8 cellular contexts compared by ENCODE assay signal in the genomic region with DNA sequence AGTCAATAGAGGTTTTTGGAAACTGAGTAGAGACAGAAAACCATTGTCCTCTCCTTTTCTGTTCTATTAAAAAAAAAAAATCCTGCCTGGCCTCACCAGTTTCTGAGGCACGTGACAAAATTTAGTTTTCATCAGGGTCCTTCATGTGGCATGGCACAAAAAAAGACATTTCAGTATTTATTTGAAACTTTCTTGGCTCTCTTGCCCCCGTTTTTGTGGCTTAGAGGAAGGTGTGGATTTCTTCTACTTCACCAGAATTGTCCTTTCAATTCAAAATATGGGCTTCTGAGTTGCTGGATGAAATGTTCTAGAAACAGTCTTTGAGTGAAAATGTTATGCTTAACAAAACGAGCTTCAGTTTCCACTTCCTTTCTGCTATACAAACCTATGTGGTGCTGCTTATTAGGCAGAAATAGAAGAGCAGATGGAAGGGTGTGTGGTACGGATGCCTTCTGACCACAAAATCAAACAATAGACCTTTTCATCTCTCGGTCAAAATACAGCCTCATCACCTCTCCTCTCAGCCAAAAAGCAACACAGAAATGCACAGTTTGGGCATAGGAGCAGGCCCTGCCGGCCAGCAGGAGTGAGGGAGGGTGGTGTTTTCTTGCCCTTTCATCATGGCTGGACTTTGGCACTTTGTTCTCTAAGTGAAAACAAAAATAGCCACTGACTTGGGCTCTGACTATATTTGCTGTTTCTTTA.
DNase-seq lines count a peak whose midpoint lies in the region; ATAC-seq and TF ChIP-seq lines count a peak whose summit lies in the region.

No MANE protein-coding gene starts in this region.

- no peaks in the 10 kb centered on the region for H3K9me3 Mint-ChIP-seq in activated T-helper 2 cell treated with anti-CD3 and anti-CD28 coated beads, Interferon-gamma antibody, Interleukin-2, Interleukin-4, amounts not matched to agents 10 μg/mL and 5 μg/mL and 100 μg/mL, durations not matched to agents 14 hours and 24 hours and 36 hours

- H3K36me3 ChIP-seq in psoas muscle (ENCODE audit: insufficient read depth in 1 of 2, low read depth in 1 of 2) (no peaks in the 10 kb centered on the region), smooth muscle cell (ENCODE audit: low read depth) (no peaks in the 10 kb centered on the region)

- intact Hi-C loops in activated T-helper 2 cell treated with anti-CD3 and anti-CD28 coated beads, Interferon-gamma antibody, Interleukin-2, Interleukin-4, amounts not matched to agents 10 μg/mL and 5 μg/mL and 100 μg/mL, durations not matched to agents 14 hours and 24 hours and 36 hours (cut with micrococcal nuclease): loop anchor here (5.0 kb wide), 1 partner anchor 209 kb away; no protein-coding TSS in a partner anchor
- intact Hi-C loops in psoas muscle (cut with DNase I): no loop called here

- no peak overlapping the region for H2AFZ ChIP-seq in smooth muscle cell (ENCODE audit: low read depth)

- peaks cover 12% of the 10 kb centered on the region for H3K79me2 ChIP-seq in smooth muscle cell (ENCODE audit: low read depth)

- peaks cover 3% of the 10 kb centered on the region for H3F3A ChIP-seq in smooth muscle cell (ENCODE audit: low read depth)

- peaks cover 35% of the 10 kb centered on the region for H3K27me3 Mint-ChIP-seq in activated T-helper 2 cell treated with anti-CD3 and anti-CD28 coated beads, Interferon-gamma antibody, Interleukin-2, Interleukin-4, amounts not matched to agents 10 μg/mL and 5 μg/mL and 100 μg/mL, durations not matched to agents 14 hours and 24 hours and 36 hours (ENCODE audit: low read depth)

- H3K4me3 ChIP-seq in psoas muscle (peak overlapping the region; percentile 15), smooth muscle cell (no peak overlapping the region)

- ATAC-seq in GM18511 (IDR thresholded peaks at IDR 0.05; ENCODE audit: unreplicated experiment): peak; percentile 37
- ATAC-seq in HG02798 (IDR thresholded peaks at IDR 0.05; ENCODE audit: poor library complexity, unreplicated experiment): peak; percentile 49
- ATAC-seq in psoas muscle: peak in 3 of 4 donors; percentile 52 to 73 (median 57)

- H4K20me1 ChIP-seq in smooth muscle cell (ENCODE audit: low read depth): peaks cover 91% of the 10 kb centered on the region

- no peak overlapping the region for H3K4me2 ChIP-seq in smooth muscle cell

- H3K36me3 Mint-ChIP-seq in activated T-helper 2 cell treated with anti-CD3 and anti-CD28 coated beads, Interferon-gamma antibody, Interleukin-2, Interleukin-4, amounts not matched to agents 10 μg/mL and 5 μg/mL and 100 μg/mL, durations not matched to agents 14 hours and 24 hours and 36 hours (ENCODE audit: low read depth): peaks cover 8% of the 10 kb centered on the region

- H3K9me3 ChIP-seq in psoas muscle (no peaks in the 10 kb centered on the region), smooth muscle cell (replicated peaks; ENCODE audit: low read depth) (no peaks in the 10 kb centered on the region)

- no peak for DNase-seq in activated T-helper 2 cell treated with anti-CD3 and anti-CD28 coated beads, Interferon-gamma antibody, Interleukin-2, Interleukin-4, amounts not matched to agents 10 μg/mL and 5 μg/mL and 100 μg/mL, durations not matched to agents 14 hours and 24 hours and 36 hours (ENCODE audit: low spot score)
- DNase-seq in psoas muscle: no peak
- DNase-seq in smooth muscle cell (lab: John Stamatoyannopoulos, UW; ENCODE audit: unreplicated experiment): no peak
- DNase-seq in activated CD4-positive, alpha-beta T cell treated with anti-CD3 and anti-CD28 coated beads for 1 hour: no peak
- DNase-seq in activated CD4-positive, CD25-positive, alpha-beta regulatory T cell treated with anti-CD3 and anti-CD28 coated beads, Interleukin-2, amount 50 U/mL, for 72 hours: no peak
- no peak for DNase-seq in mucosa of gallbladder (ENCODE audit: low spot score)

- WGBS in psoas muscle, 3 donors: 34 to 58% (median 42%) methylated on average over 6 of the region's 6 CpGs
- 79% methylated on average over 6 of the region's 6 CpGs for WGBS in smooth muscle cell (ENCODE audit: low lambda C conversion rate)

- peaks cover 57% of the 10 kb centered on the region for H3K4me1 Mint-ChIP-seq in activated T-helper 2 cell treated with anti-CD3 and anti-CD28 coated beads, Interferon-gamma antibody, Interleukin-2, Interleukin-4, amounts not matched to agents 10 μg/mL and 5 μg/mL and 100 μg/mL, durations not matched to agents 14 hours and 24 hours and 36 hours (ENCODE audit: low read depth)

- peak overlapping the region; percentile 9 for H3K4me3 Mint-ChIP-seq in activated T-helper 2 cell treated with anti-CD3 and anti-CD28 coated beads, Interferon-gamma antibody, Interleukin-2, Interleukin-4, amounts not matched to agents 10 μg/mL and 5 μg/mL and 100 μg/mL, durations not matched to agents 14 hours and 24 hours and 36 hours (ENCODE audit: low read depth)

- H3K9ac ChIP-seq in smooth muscle cell (ENCODE audit: low read depth): no peak overlapping the region

- TF ChIP-seq CTCF in psoas muscle (IDR thresholded peaks at IDR 0.05) (no peak), smooth muscle cell (IDR thresholded peaks at IDR 0.05; ENCODE audit: borderline replicate concordance, insufficient read depth, poor library complexity, severe bottlenecking) (no peak)

- H3K27ac Mint-ChIP-seq in activated T-helper 2 cell treated with anti-CD3 and anti-CD28 coated beads, Interferon-gamma antibody, Interleukin-2, Interleukin-4, amounts not matched to agents 10 μg/mL and 5 μg/mL and 100 μg/mL, durations not matched to agents 14 hours and 24 hours and 36 hours: peak overlapping the region; percentile 56

- H3K27ac ChIP-seq in psoas muscle: peak overlapping the region; percentile 43
- H3K27ac ChIP-seq in smooth muscle cell (ENCODE audit: low read depth): no peak overlapping the region

- H3K4me1 ChIP-seq in psoas muscle (peaks cover 44% of the 10 kb centered on the region), smooth muscle cell (ENCODE audit: low read depth) (no peaks in the 10 kb centered on the region)

- H3K27me3 ChIP-seq in psoas muscle (ENCODE audit: insufficient read depth in 3 of 3, low read length in 2 of 3): no peaks in the 10 kb centered on the region
- H3K27me3 ChIP-seq in smooth muscle cell (ENCODE audit: low read depth): no peaks in the 10 kb centered on the region
